ENCODE assay signal across 1 cellular context in the genomic region with DNA sequence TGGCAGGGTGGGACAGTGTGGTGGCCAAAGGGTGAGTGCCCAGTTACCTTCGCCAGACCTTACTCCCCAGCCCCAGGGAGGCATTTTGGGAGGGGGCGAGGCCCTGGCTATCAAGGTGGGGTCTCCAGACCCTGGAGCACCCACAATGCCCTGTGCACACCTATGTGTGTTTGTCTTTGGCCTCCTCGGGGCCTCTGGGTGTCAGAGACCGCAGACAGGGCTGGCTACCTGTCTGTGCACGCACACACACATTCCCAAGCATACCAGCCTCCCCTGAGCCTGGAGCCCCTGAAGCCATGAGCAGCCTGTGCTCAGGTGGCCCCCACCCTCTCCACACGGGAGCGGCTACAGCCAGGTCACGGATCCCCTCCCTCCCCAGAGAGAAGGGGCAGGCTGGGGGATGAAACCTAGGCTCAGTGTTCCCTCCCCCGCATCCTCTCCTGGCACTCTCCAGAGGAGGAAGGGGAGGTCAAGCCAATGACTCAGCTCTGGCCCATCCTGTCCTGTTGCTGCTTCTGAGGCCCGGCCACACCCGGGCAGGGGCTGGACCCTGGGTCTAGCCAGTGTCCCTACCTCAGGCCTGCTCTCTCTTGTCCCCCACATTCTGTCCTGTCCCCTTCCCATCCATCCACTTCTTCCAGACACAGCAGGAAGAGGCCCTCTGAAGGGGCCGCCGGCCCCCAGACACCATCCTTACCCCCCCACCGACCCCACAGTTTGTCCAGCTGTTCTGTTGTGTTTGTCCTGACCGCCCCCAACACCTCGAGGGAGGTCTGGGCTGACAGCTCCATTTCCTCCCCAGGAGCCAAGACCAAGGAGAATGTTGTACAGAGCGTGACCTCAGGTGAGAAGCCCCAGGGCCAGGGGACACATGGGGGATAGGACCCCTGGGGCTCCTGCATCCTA.
TF ChIP-seq lines count a peak whose summit lies in the region.

No MANE protein-coding gene starts in this region.

TF ChIP-seq in IMR-90, 13 proteins besides CTCF, POLR2A, EP300 and RAD21:
- TF ChIP-seq, protein P1, sequence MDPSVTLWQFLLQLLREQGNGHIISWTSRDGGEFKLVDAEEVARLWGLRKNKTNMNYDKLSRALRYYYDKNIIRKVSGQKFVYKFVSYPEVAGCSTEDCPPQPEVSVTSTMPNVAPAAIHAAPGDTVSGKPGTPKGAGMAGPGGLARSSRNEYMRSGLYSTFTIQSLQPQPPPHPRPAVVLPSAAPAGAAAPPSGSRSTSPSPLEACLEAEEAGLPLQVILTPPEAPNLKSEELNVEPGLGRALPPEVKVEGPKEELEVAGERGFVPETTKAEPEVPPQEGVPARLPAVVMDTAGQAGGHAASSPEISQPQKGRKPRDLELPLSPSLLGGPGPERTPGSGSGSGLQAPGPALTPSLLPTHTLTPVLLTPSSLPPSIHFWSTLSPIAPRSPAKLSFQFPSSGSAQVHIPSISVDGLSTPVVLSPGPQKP (IDR thresholded peaks at IDR 0.05; ENCODE audit: borderline replicate concordance, low read depth, low read length) = no peak
- TF ChIP-seq FOS (IDR thresholded peaks at IDR 0.05; ENCODE audit: low read depth, low read length) (peak; percentile 42), NFE2L2 (IDR thresholded peaks at IDR 0.05; ENCODE audit: low read depth, low read length) (peak; percentile 47; the same call in 1 of the 2 replicates), MAZ (IDR thresholded peaks at IDR 0.05; ENCODE audit: borderline replicate concordance, low read depth, low read length) (peak; percentile 66)
TF ChIP-seq in IMR-90: peak in this region for 3.
